ENCODE assay signal across 1 cellular context in genomic region chr2:85436836-85437487, GRCh38.
TF ChIP-seq lines count a peak whose summit lies in the region.

No MANE protein-coding gene starts in this region.

TF ChIP-seq in HepG2, 621 proteins besides CTCF, POLR2A, EP300 and RAD21 (continued from another document):
- TF ChIP-seq PATZ1 (CRISPR knock-in tag; IDR thresholded peaks at IDR 0.05) = no peak
- no peak for TF ChIP-seq ZNF740 (CRISPR knock-in tag; IDR thresholded peaks at IDR 0.05)
- no peak for TF ChIP-seq ZSCAN20 (CRISPR knock-in tag; IDR thresholded peaks at IDR 0.05; ENCODE audit: borderline replicate concordance)
- TF ChIP-seq THAP9 (CRISPR knock-in tag; IDR thresholded peaks at IDR 0.05; ENCODE audit: borderline replicate concordance) = 0 out of 2 replicates have a peak, but pooled peaks have one; percentile 31
- no peak for TF ChIP-seq RFX1 (IDR thresholded peaks at IDR 0.05)
- TF ChIP-seq ZNF605 (CRISPR knock-in tag; IDR thresholded peaks at IDR 0.05) = peak; percentile 53; the same call in 1 of the 2 replicates
